ENCODE assay signal across 13 cellular contexts in genomic region chr9:109409998-109410397, GRCh38.
DNase-seq lines count a peak whose midpoint lies in the region; ATAC-seq and TF ChIP-seq lines count a peak whose summit lies in the region.
"Had no signal": no experiment of that assay in that cellular context is flagged by ENCODE, and none has a peak within 500 bp of the region (broad histone marks: within the 10 kb centered on the region; RNA-seq: fewer than 3 reads in every experiment).

No MANE protein-coding gene starts in this region.

- peak; percentile 8 for DNase-seq in DMS53 (lab: John Stamatoyannopoulos, UW)
- no peak for DNase-seq in DMS53 treated with DMSO at 0.1 percent for 48 hours (lab: John Stamatoyannopoulos, UW; ENCODE audit: unreplicated experiment)
- peak; percentile 40 for DNase-seq in HEK293T (ENCODE audit: extremely low spot score)
- DNase-seq in activated T-helper 2 cell treated with anti-CD3 and anti-CD28 coated beads, Interferon-gamma antibody, Interleukin-2, Interleukin-4, amounts not matched to agents 10 μg/mL and 5 μg/mL and 100 μg/mL, durations not matched to agents 14 hours and 24 hours and 36 hours (ENCODE audit: low spot score), result no peak
- peak; percentile 86 for DNase-seq in mesendoderm
- DNase-seq in lower lobe of right lung, result no peak
- DNase-seq: NCI-H1092 treated with DMSO at 0.1 percent for 48 hours, NCI-H526 treated with DMSO at 0.1 percent for 48 hours, T-helper 17 cell, tibial artery had no signal

- ATAC-seq in lower lobe of right lung (no peak), HG02678 (IDR thresholded peaks at IDR 0.05; ENCODE audit: unreplicated experiment) (no peak), HG03571 (IDR thresholded peaks at IDR 0.05; ENCODE audit: unreplicated experiment) (no peak)
- ATAC-seq: T-helper 17 cell had no signal

- WGBS in mesendoderm (ENCODE audit: extremely low coverage, insufficient coverage, low lambda C conversion rate), result no CpG with 5 or more reads among the region's 11 CpGs

- POLR2A ChIA-PET in HEK293T (lab: Yijun Ruan, JAX), result no interaction called here

- H3K27ac ChIP-seq in mesendoderm (ENCODE audit: low read depth, low read length), result no peak overlapping the region
- H3K27ac ChIP-seq in lower lobe of right lung, result no peak overlapping the region
- H3K27ac ChIP-seq: parathyroid adenoma, tibial artery had no signal

- intact Hi-C loops in activated T-helper 2 cell treated with anti-CD3 and anti-CD28 coated beads, Interferon-gamma antibody, Interleukin-2, Interleukin-4, amounts not matched to agents 10 μg/mL and 5 μg/mL and 100 μg/mL, durations not matched to agents 14 hours and 24 hours and 36 hours (cut with micrococcal nuclease), result loop anchor here (2.0 to 10.0 kb wide), 4 partner anchors 89 to 475 kb away; partner anchors contain the start of genes ABITRAM, ELP1 and EPB41L4B
- intact Hi-C loops in lower lobe of right lung (cut with DNase I), result no loop called here

- no peaks in the 10 kb centered on the region for H3K9me3 Mint-ChIP-seq in activated T-helper 2 cell treated with anti-CD3 and anti-CD28 coated beads, Interferon-gamma antibody, Interleukin-2, Interleukin-4, amounts not matched to agents 10 μg/mL and 5 μg/mL and 100 μg/mL, durations not matched to agents 14 hours and 24 hours and 36 hours

- H3K4ac ChIP-seq in mesendoderm (ENCODE audit: low read depth, low read length), result no peak overlapping the region

- H3K23ac ChIP-seq in mesendoderm (ENCODE audit: low read length), result no peak overlapping the region

- H3K9ac ChIP-seq in mesendoderm (ENCODE audit: low read length), result no peak overlapping the region
- H3K9ac ChIP-seq: parathyroid adenoma had no signal

- H3K4me2 ChIP-seq in mesendoderm (ENCODE audit: low read length), result no peak overlapping the region

- H3K79me1 ChIP-seq in mesendoderm (ENCODE audit: low read length), result no peaks in the 10 kb centered on the region

- no peak overlapping the region for H2BK120ac ChIP-seq in mesendoderm (ENCODE audit: low read depth, low read length)

- no peak overlapping the region for H3K56ac ChIP-seq in mesendoderm (ENCODE audit: low read length)

- no peak overlapping the region for H3K18ac ChIP-seq in mesendoderm (ENCODE audit: low read length)

- H4K5ac ChIP-seq in mesendoderm (ENCODE audit: low read length), result no peak overlapping the region

- no peaks in the 10 kb centered on the region for H3K27me3 Mint-ChIP-seq in activated T-helper 2 cell treated with anti-CD3 and anti-CD28 coated beads, Interferon-gamma antibody, Interleukin-2, Interleukin-4, amounts not matched to agents 10 μg/mL and 5 μg/mL and 100 μg/mL, durations not matched to agents 14 hours and 24 hours and 36 hours (ENCODE audit: low read depth)

- no peak for TF ChIP-seq CTCF in lower lobe of right lung (IDR thresholded peaks at IDR 0.05)

- peak overlapping the region; percentile 82 for H3K4me3 Mint-ChIP-seq in activated T-helper 2 cell treated with anti-CD3 and anti-CD28 coated beads, Interferon-gamma antibody, Interleukin-2, Interleukin-4, amounts not matched to agents 10 μg/mL and 5 μg/mL and 100 μg/mL, durations not matched to agents 14 hours and 24 hours and 36 hours (ENCODE audit: low read depth)
- H3K4me3 Mint-ChIP-seq: T-helper 17 cell had no signal

- peak overlapping the region; percentile 97 for H3K27ac Mint-ChIP-seq in activated T-helper 2 cell treated with anti-CD3 and anti-CD28 coated beads, Interferon-gamma antibody, Interleukin-2, Interleukin-4, amounts not matched to agents 10 μg/mL and 5 μg/mL and 100 μg/mL, durations not matched to agents 14 hours and 24 hours and 36 hours
- H3K27ac Mint-ChIP-seq: T-helper 17 cell had no signal

- H3K4me3 ChIP-seq in mesendoderm (ENCODE audit: low read length) (no peak overlapping the region), lower lobe of right lung (no peak overlapping the region)
- H3K4me3 ChIP-seq: tibial artery had no signal

- H3K4me1 Mint-ChIP-seq in activated T-helper 2 cell treated with anti-CD3 and anti-CD28 coated beads, Interferon-gamma antibody, Interleukin-2, Interleukin-4, amounts not matched to agents 10 μg/mL and 5 μg/mL and 100 μg/mL, durations not matched to agents 14 hours and 24 hours and 36 hours (ENCODE audit: low read depth), result peaks cover 49% of the 10 kb centered on the region
- H3K4me1 Mint-ChIP-seq: T-helper 17 cell had no signal

- H3K27me3 ChIP-seq in mesendoderm (ENCODE audit: insufficient read depth, low read length, poor library complexity) (no peaks in the 10 kb centered on the region), lower lobe of right lung (ENCODE audit: low read depth) (no peaks in the 10 kb centered on the region)
- H3K27me3 ChIP-seq: tibial artery had no signal

- no peak overlapping the region for H2BK15ac ChIP-seq in mesendoderm (replicated peaks; ENCODE audit: low read depth)

- H3K36me3 ChIP-seq in mesendoderm (ENCODE audit: control insufficient read depth, insufficient read depth, low read length) (no peaks in the 10 kb centered on the region), lower lobe of right lung (peaks cover 18% of the 10 kb centered on the region)

- H2BK5ac ChIP-seq in mesendoderm (ENCODE audit: low read length), result no peak overlapping the region

- peaks cover 36% of the 10 kb centered on the region for H3K36me3 Mint-ChIP-seq in activated T-helper 2 cell treated with anti-CD3 and anti-CD28 coated beads, Interferon-gamma antibody, Interleukin-2, Interleukin-4, amounts not matched to agents 10 μg/mL and 5 μg/mL and 100 μg/mL, durations not matched to agents 14 hours and 24 hours and 36 hours (ENCODE audit: low read depth)

- H2AK5ac ChIP-seq in mesendoderm (ENCODE audit: low read length), result no peak overlapping the region

- H3K79me2 ChIP-seq in mesendoderm (ENCODE audit: control insufficient read depth, insufficient read depth, low read length), result no peaks in the 10 kb centered on the region
- H3K79me2 ChIP-seq: parathyroid adenoma had no signal

- CTCF ChIA-PET in HEK293T (lab: Yijun Ruan, JAX), result interaction anchor here (0.6 to 1.1 kb wide), 3 partner anchors 8 to 1978 kb away, joined by 3 to 6 read pairs (median 3); no protein-coding TSS in a partner anchor

- no peak overlapping the region for H4K8ac ChIP-seq in mesendoderm (ENCODE audit: low read depth, low read length)

- H3K4me1 ChIP-seq in mesendoderm (ENCODE audit: control insufficient read depth, low read depth, low read length) (no peaks in the 10 kb centered on the region), lower lobe of right lung (no peaks in the 10 kb centered on the region)
- H3K4me1 ChIP-seq: parathyroid adenoma, tibial artery had no signal

- no peaks in the 10 kb centered on the region for H3K9me3 ChIP-seq in lower lobe of right lung
- H3K9me3 ChIP-seq: tibial artery had no signal

TF ChIP-seq in HEK293T, 16 proteins besides CTCF, POLR2A, EP300 and RAD21:
- TF ChIP-seq SP1 (IDR thresholded peaks at IDR 0.05), result no peak
- TF ChIP-seq ARNT (IDR thresholded peaks at IDR 0.05), result no peak
- no peak for TF ChIP-seq CTBP1 (IDR thresholded peaks at IDR 0.05; ENCODE audit: borderline replicate concordance)
- no peak for TF ChIP-seq LEF1 (IDR thresholded peaks at IDR 0.05; ENCODE audit: borderline replicate concordance)
- TF ChIP-seq ZNF384 (IDR thresholded peaks at IDR 0.05), result no peak
- TF ChIP-seq TARDBP (IDR thresholded peaks at IDR 0.05), result no peak
- no peak for TF ChIP-seq L3MBTL2 (conservative IDR thresholded peaks at IDR 0.05)
- TF ChIP-seq BHLHE40 (IDR thresholded peaks at IDR 0.05; ENCODE audit: borderline replicate concordance), result no peak
- TF ChIP-seq PKNOX1 (IDR thresholded peaks at IDR 0.05), result no peak
- no peak for TF ChIP-seq FOXM1 (IDR thresholded peaks at IDR 0.05; ENCODE audit: borderline replicate concordance)
- no peak for TF ChIP-seq NFRKB (IDR thresholded peaks at IDR 0.05)
- no peak for TF ChIP-seq FOXA1 (IDR thresholded peaks at IDR 0.05)
- no peak for TF ChIP-seq FOXK2 (IDR thresholded peaks at IDR 0.05)
- no peak for TF ChIP-seq SUZ12 (IDR thresholded peaks at IDR 0.05)
- TF ChIP-seq ELF4 (IDR thresholded peaks at IDR 0.05), result no peak
- no peak for TF ChIP-seq HDGF (IDR thresholded peaks at IDR 0.05; ENCODE audit: borderline replicate concordance)

Comparison
In these comparisons a context has a peak if more than half of its experiments do, and no peak if none do; other contexts are left out.
1. DNase-seq: peak in DMS53 (single experiment), HEK293T (single experiment) and mesendoderm (single experiment); none in DMS53 treated with DMSO at 0.1 percent for 48 hours (single experiment), activated T-helper 2 cell treated with anti-CD3 and anti-CD28 coated beads, Interferon-gamma antibody, Interleukin-2, Interleukin-4, amounts not matched to agents 10 μg/mL and 5 μg/mL and 100 μg/mL, durations not matched to agents 14 hours and 24 hours and 36 hours (single experiment) and lower lobe of right lung (single experiment).